Comparison of ENCODE assay signal across 16 cellular contexts in the genomic region with DNA sequence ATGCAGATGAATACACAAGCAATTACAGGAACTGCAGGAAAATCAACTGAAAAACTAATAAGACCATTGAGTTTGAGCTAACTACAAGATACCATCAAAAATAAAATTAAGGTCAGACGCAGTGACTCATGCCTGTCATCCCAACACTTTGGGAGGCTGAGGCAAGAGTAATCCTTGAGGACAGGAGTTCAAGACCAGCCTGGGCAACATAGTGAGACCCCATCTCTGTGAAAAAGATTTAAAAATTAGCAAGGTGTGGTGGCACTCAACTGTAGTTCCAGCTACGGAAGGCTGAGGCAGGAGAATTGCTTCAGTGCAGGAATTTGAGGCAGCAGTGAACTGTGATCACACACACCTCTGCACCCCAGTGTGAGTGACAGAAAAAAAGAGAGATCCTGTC.
DNase-seq lines count a peak whose midpoint lies in the region; ATAC-seq, FAIRE-seq and TF ChIP-seq lines count a peak whose summit lies in the region.
"Had no signal": no experiment of that assay in that cellular context is flagged by ENCODE, and none has a peak within 500 bp of the region (broad histone marks: within the 10 kb centered on the region; RNA-seq: fewer than 3 reads in every experiment).

No MANE protein-coding gene starts in this region.

- TF ChIP-seq RAD21 in HepG2 (CRISPR knock-in tag; IDR thresholded peaks at IDR 0.05) (no peak), K562 (CRISPR knock-in tag; conservative IDR thresholded peaks at IDR 0.05 in 1 of 2, IDR thresholded peaks at IDR 0.05 in 1 of 2) (no peak)

- TF ChIP-seq CTCF in HepG2 (CRISPR knock-in tag; IDR thresholded peaks at IDR 0.05) (no peak), right lobe of liver (IDR thresholded peaks at IDR 0.05) (no peak), K562 (IDR thresholded peaks at IDR 0.05 in 2 of 3, conservative IDR thresholded peaks at IDR 0.05 in 1 of 3; ENCODE audit: insufficient read depth in 2 of 3, low read depth in 1 of 3, low read length in 3 of 3) (no peak), nephron progenitor cell (IDR thresholded peaks at IDR 0.05) (no peak), mammary epithelial cell (conservative IDR thresholded peaks at IDR 0.05 in 1 of 2, IDR thresholded peaks at IDR 0.05 in 1 of 2; ENCODE audit: extremely low read depth in 1 of 2, insufficient read depth in 1 of 2, low read depth in 1 of 2, low read length in 2 of 2) (no peak)

- H3K36me3 Mint-ChIP-seq in nephron progenitor cell (ENCODE audit: low read depth), result peaks cover 6% of the 10 kb centered on the region

- DNase-seq in HepG2 (ENCODE audit: low spot score) (no peak), right lobe of liver (no peak), K562 (ENCODE audit: extremely low read depth in 1 of 4, low spot score in 3 of 4) (no peak), nephron progenitor cell (no peak), mammary epithelial cell (no peak)
- no peak for DNase-seq in activated T-cell treated with anti-CD3 and anti-CD28 coated beads, Interleukin-2, amount 50 U/mL, for 48 hours
- DNase-seq: AML-193; CD4-positive, alpha-beta memory T cell; DMS79 treated with DMSO at 0.1 percent for 48 hours; GF-D8 had no signal

- TF ChIP-seq EP300 in HepG2 (IDR thresholded peaks at IDR 0.05; ENCODE audit: low read depth in 2 of 2, low read length in 2 of 2) (no peak), HepG2 (CRISPR knock-in tag; IDR thresholded peaks at IDR 0.05; ENCODE audit: borderline replicate concordance) (no peak), K562 (IDR thresholded peaks at IDR 0.05; ENCODE audit: low read length) (no peak)

- in situ Hi-C loops in HepG2 (cut with HindIII; ENCODE audit: extremely low pct_ligation_motif_present, low pct_unique_long_range_greater_than_20kb) (no loop called here), K562 (cut with MboI) (no loop called here), mammary epithelial cell (cut with MboI; ENCODE audit: low sequenced_read_pairs in 2 of 2) (no loop called here)

- H2AFZ ChIP-seq in HepG2 (ENCODE audit: low read length), result no peak overlapping the region
- no peak overlapping the region for H2AFZ ChIP-seq in K562 (ENCODE audit: low read depth, low read length)
- H2AFZ ChIP-seq in mammary epithelial cell (ENCODE audit: low read depth, low read length), result no peak overlapping the region

- dilution Hi-C loops in mammary epithelial cell (cut with HindIII; ENCODE audit: low sequenced_read_pairs), result no loop called here

- H3K4me1 ChIP-seq in HepG2 (ENCODE audit: insufficient read depth, low read length) (no peaks in the 10 kb centered on the region), right lobe of liver (no peaks in the 10 kb centered on the region), K562 (replicated peaks in 1 of 2; ENCODE audit: control insufficient read depth in 2 of 2, insufficient read depth in 2 of 2, low read length in 2 of 2) (no peaks in the 10 kb centered on the region), mammary epithelial cell (ENCODE audit: insufficient read depth, low read length) (no peaks in the 10 kb centered on the region)
- H3K4me1 ChIP-seq: A549 had no signal

- FAIRE-seq in HepG2 (lab: Jason Lieb, UNC), result no peak
- no peak for FAIRE-seq in K562 (lab: Jason Lieb, UNC)
- FAIRE-seq: A549 had no signal

- H3K4me1 Mint-ChIP-seq in nephron progenitor cell, result no peaks in the 10 kb centered on the region

- H3K79me2 ChIP-seq in HepG2 (ENCODE audit: insufficient read depth, low read length) (no peaks in the 10 kb centered on the region), K562 (ENCODE audit: control insufficient read depth, insufficient read depth, low read length) (no peaks in the 10 kb centered on the region), mammary epithelial cell (ENCODE audit: insufficient read depth, low read length) (no peaks in the 10 kb centered on the region)

- POLR2A ChIA-PET in HepG2 (lab: Yijun Ruan, JAX), result no interaction called here
- POLR2A ChIA-PET in K562 (lab: Yijun Ruan, JAX), result no interaction called here

- H3K9me3 ChIP-seq in HepG2 (ENCODE audit: low read length) (no peaks in the 10 kb centered on the region), right lobe of liver (no peaks in the 10 kb centered on the region), K562 (replicated peaks; ENCODE audit: control insufficient read depth, insufficient read depth, low read depth, low read length) (no peaks in the 10 kb centered on the region), mammary epithelial cell (replicated peaks; ENCODE audit: insufficient read depth, low read length) (no peaks in the 10 kb centered on the region)
- H3K9me3 ChIP-seq: A549 had no signal

- no peak overlapping the region for H3K4me2 ChIP-seq in HepG2 (ENCODE audit: low read depth, low read length)
- H3K4me2 ChIP-seq in K562 (ENCODE audit: insufficient read depth, low read length), result no peak overlapping the region
- H3K4me2 ChIP-seq in mammary epithelial cell (ENCODE audit: insufficient read depth, low read depth, low read length), result no peak overlapping the region
- H3K4me2 ChIP-seq: A549, KMS-11 had no signal

- H3K4me3 ChIP-seq in HepG2 (replicated peaks in 1 of 3; ENCODE audit: insufficient read depth in 1 of 3, low read depth in 2 of 3, low read length in 3 of 3) (no peak overlapping the region), right lobe of liver (no peak overlapping the region), K562 (no peak overlapping the region), mammary epithelial cell (replicated peaks in 1 of 3; ENCODE audit: insufficient read depth in 1 of 3, low read depth in 2 of 3, low read length in 3 of 3) (no peak overlapping the region)
- H3K4me3 ChIP-seq: A549 had no signal

- H3K27ac ChIP-seq in HepG2 (ENCODE audit: extremely low read length, insufficient read depth, low read length) (no peak overlapping the region), right lobe of liver (no peak overlapping the region), K562 (ENCODE audit: extremely low read depth, low read depth, low read length) (no peak overlapping the region), mammary epithelial cell (ENCODE audit: insufficient read depth, low read depth, low read length) (no peak overlapping the region)
- H3K27ac ChIP-seq: 22Rv1, A549, C4-2B, KMS-11 had no signal

- H3K36me3 ChIP-seq in HepG2 (replicated peaks in 1 of 2; ENCODE audit: control insufficient read depth in 1 of 2, insufficient read depth in 2 of 2, low read length in 2 of 2) (no peaks in the 10 kb centered on the region), right lobe of liver (no peaks in the 10 kb centered on the region), K562 (ENCODE audit: control insufficient read depth, insufficient read depth, low read length) (no peaks in the 10 kb centered on the region), mammary epithelial cell (ENCODE audit: insufficient read depth, low read length) (no peaks in the 10 kb centered on the region)

- CTCF ChIA-PET in HepG2 (lab: Yijun Ruan, JAX; ENCODE audit: low intra/inter-chr PET ratio, low total read pairs), result no interaction called here
- CTCF ChIA-PET in K562 (lab: Yijun Ruan, JAX; ENCODE audit: low intra/inter-chr PET ratio), result no interaction called here
- CTCF ChIA-PET in mammary epithelial cell (lab: Charles Lee; ENCODE audit: low non-redundant PET), result no interaction called here

- TF ChIP-seq POLR2A in HepG2 (IDR thresholded peaks at IDR 0.05; ENCODE audit: insufficient read depth in 1 of 2, low read depth in 2 of 2, low read length in 2 of 2) (no peak), right lobe of liver (IDR thresholded peaks at IDR 0.05) (no peak), K562 (conservative IDR thresholded peaks at IDR 0.05) (no peak)

- H3K27ac Mint-ChIP-seq in nephron progenitor cell, result peak overlapping the region; percentile 31
- H3K27ac Mint-ChIP-seq: CD4-positive, alpha-beta memory T cell had no signal

- no peaks in the 10 kb centered on the region for H3K9me3 Mint-ChIP-seq in nephron progenitor cell

- no peak overlapping the region for H3K4me3 Mint-ChIP-seq in nephron progenitor cell
- H3K4me3 Mint-ChIP-seq: CD4-positive, alpha-beta memory T cell had no signal

- H4K20me1 ChIP-seq in HepG2 (ENCODE audit: insufficient read depth, low read length) (no peaks in the 10 kb centered on the region), K562 (replicated peaks; ENCODE audit: control insufficient read depth, insufficient read depth, low read length) (no peaks in the 10 kb centered on the region), mammary epithelial cell (ENCODE audit: insufficient read depth, low read length) (no peaks in the 10 kb centered on the region)

- H3K9me1 ChIP-seq in K562 (ENCODE audit: control insufficient read depth, insufficient read depth, low read length), result no peaks in the 10 kb centered on the region

- H3K9ac ChIP-seq in HepG2 (ENCODE audit: insufficient read depth, low read depth, low read length), result no peak overlapping the region
- no peak overlapping the region for H3K9ac ChIP-seq in K562 (ENCODE audit: insufficient read depth in 1 of 2, low read depth in 2 of 2, low read length in 2 of 2)
- H3K9ac ChIP-seq in mammary epithelial cell (ENCODE audit: insufficient read depth, low read length), result no peak overlapping the region
- H3K9ac ChIP-seq: KMS-11 had no signal

- intact Hi-C loops in HepG2 (cut with micrococcal nuclease; ENCODE audit: unreplicated experiment), result no loop called here
- intact Hi-C loops in right lobe of liver (cut with DNase I), result no loop called here
- intact Hi-C loops in K562 (cut with micrococcal nuclease), result no loop called here
- intact Hi-C loops in mammary epithelial cell (cut with micrococcal nuclease), result no loop called here

- H3K27me3 ChIP-seq in HepG2 (ENCODE audit: control insufficient read depth in 1 of 2, insufficient read depth in 2 of 2, low read length in 2 of 2) (no peaks in the 10 kb centered on the region), right lobe of liver (no peaks in the 10 kb centered on the region), K562 (ENCODE audit: control insufficient read depth in 2 of 2, insufficient read depth in 2 of 2, low read length in 2 of 2) (no peaks in the 10 kb centered on the region), mammary epithelial cell (ENCODE audit: insufficient read depth, low read length) (no peaks in the 10 kb centered on the region)

- WGBS in HepG2 (ENCODE audit: low lambda C conversion rate), result 97% methylated on average over 2 of the region's 2 CpGs
- WGBS in right lobe of liver (ENCODE audit: insufficient coverage, low coverage, low lambda C conversion rate, missing lambda C conversion rate), result 96% methylated on average over 2 of the region's 2 CpGs
- 45% methylated on average over 2 of the region's 2 CpGs for WGBS in K562 (ENCODE audit: insufficient coverage, low coverage, missing lambda C conversion rate)
- 100% methylated on average over 2 of the region's 2 CpGs for WGBS in mammary epithelial cell (ENCODE audit: low coverage, missing lambda C conversion rate)

- BruUV-seq in HepG2 (replicated peaks; lab: Mats Ljungman, UMichigan) (no TSS peak), K562 (replicated peaks; lab: Mats Ljungman, UMichigan) (no TSS peak), mammary epithelial cell (replicated peaks; lab: Mats Ljungman, UMichigan) (no TSS peak)

- H3K27me3 Mint-ChIP-seq in nephron progenitor cell (ENCODE audit: low read depth, poor library complexity), result no peaks in the 10 kb centered on the region
- H3K27me3 Mint-ChIP-seq: CD4-positive, alpha-beta memory T cell had no signal

- ATAC-seq in HepG2, result no peak
- ATAC-seq in right lobe of liver, result no peak
- ATAC-seq in K562, result no peak
- no peak for ATAC-seq in SK-N-SH treated with all-trans-retinoic acid at 6 μM for 48 hours
- ATAC-seq: A549, HCT116 had no signal

TF ChIP-seq in SK-N-SH treated with all-trans-retinoic acid at 6 μM for 48 hours, 23 proteins besides CTCF, POLR2A, EP300 and RAD21 (continues in another document):
- no peak for TF ChIP-seq GLIS3 (CRISPR knock-in tag; IDR thresholded peaks at IDR 0.05)
